In the genomic region with DNA sequence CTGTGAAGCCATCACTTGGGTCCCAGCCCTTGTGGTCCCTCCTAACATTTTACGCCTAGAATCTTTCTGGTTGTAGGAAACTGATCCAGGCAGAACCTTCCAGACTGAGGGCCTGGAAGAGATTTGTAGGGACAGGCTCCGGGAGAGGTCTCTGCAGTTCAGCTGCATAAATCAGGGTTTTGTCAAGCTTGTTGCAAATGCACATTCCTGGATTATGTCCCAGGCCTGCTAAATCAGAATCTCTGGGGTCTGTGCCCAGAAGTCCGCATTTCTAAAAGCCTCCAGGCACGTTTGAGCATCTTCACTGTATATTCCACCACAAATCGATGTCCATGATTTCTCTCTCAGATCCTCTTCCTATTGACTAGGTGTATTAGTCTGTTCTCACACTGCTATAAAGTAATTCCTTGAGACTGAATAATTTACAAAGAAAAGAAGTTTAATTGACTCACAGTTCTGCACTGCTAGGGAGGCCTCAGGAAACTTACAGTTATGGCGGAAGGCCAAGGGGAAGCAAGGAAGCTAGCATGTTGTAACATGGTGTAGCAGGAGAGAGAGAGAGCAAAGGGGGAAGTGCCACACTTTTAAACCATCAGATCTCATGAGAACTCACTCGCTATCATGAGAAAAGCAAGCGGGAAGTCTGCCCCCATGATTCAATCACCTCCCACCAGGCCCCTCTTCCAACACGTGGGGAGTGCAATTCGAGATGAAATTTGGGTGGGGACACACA, we compare ENCODE assay signal across 12 cellular contexts. TPM values are rescaled to one million over a fixed set of nuclear protein-coding genes. Genes with fewer than 3 reads are reported as not detected.
DNase-seq lines count a peak whose midpoint lies in the region; ATAC-seq, FAIRE-seq and TF ChIP-seq lines count a peak whose summit lies in the region.
"Had no signal": no experiment of that assay in that cellular context is flagged by ENCODE, and none has a peak within 500 bp of the region (broad histone marks: within the 10 kb centered on the region; RNA-seq: fewer than 3 reads in every experiment).

No MANE protein-coding gene starts in this region.

- TF ChIP-seq POLR2A in uterus (IDR thresholded peaks at IDR 0.05) (no peak), H54 (IDR thresholded peaks at IDR 0.05; ENCODE audit: low read depth, low read length) (no peak)

- H3K36me3 ChIP-seq in keratinocyte (ENCODE audit: control insufficient read depth in 2 of 2, extremely low read depth in 1 of 2, insufficient read depth in 2 of 2, low read length in 2 of 2) (no peaks in the 10 kb centered on the region), uterus (no peaks in the 10 kb centered on the region)
- H3K36me3 ChIP-seq: Peyer's patch had no signal

- intact Hi-C loops in left ventricle myocardium superior (cut with micrococcal nuclease) (no loop called here), Right ventricle myocardium inferior (cut with DNase I) (no loop called here), uterus (cut with DNase I; ENCODE audit: low total_unique reads) (no loop called here), dorsolateral prefrontal cortex (cut with DNase I) (no loop called here)

- H3K4me1 ChIP-seq in keratinocyte (ENCODE audit: control insufficient read depth, extremely low read depth, insufficient read depth, low read length) (peaks cover 14% of the 10 kb centered on the region), uterus (peaks cover 0 to 5% of the 10 kb centered on the region in 2 donors)

- H3K27me3 ChIP-seq in keratinocyte (ENCODE audit: control insufficient read depth, extremely low read depth, insufficient read depth, low read length): no peaks in the 10 kb centered on the region
- no peaks in the 10 kb centered on the region for H3K27me3 ChIP-seq in uterus
- peaks cover 0 to 29% (median 0%) of the 10 kb centered on the region in 45 donors for H3K27me3 ChIP-seq in dorsolateral prefrontal cortex
- H3K27me3 ChIP-seq: Peyer's patch had no signal

- DNase-seq in left ventricle myocardium superior: no peak
- no peak for DNase-seq in Right ventricle myocardium inferior (ENCODE audit: missing footprints)
- peak; percentile 82 for DNase-seq in amniotic epithelial cell (ENCODE audit: low read depth)
- DNase-seq in keratinocyte (ENCODE audit: low read depth, low spot score): peak; percentile 41
- DNase-seq in uterus: peak; percentile 25 to 32
- DNase-seq in dorsolateral prefrontal cortex: no peak
- DNase-seq in H54 (ENCODE audit: insufficient read length, low spot score): no peak
- DNase-seq: activated naive CD4-positive, alpha-beta T cell treated with anti-CD3 and anti-CD28 coated beads, Interleukin-2, amount 10 ng/mL, durations not matched to agents 7 days and 5 days; foreskin melanocyte; Peyer's patch; stimulated activated naive CD8-positive, alpha-beta T cell treated with anti-CD3 and anti-CD28 coated beads, Interleukin-15, Interleukin-2, amounts not matched to agents 100 U/mL and 50 U/mL, for 24 hours had no signal

- no peak for TF ChIP-seq CTCF in keratinocyte (optimal IDR thresholded peaks at IDR 0.05 in 1 of 3, IDR thresholded peaks at IDR 0.05 in 1 of 3, conservative IDR thresholded peaks at IDR 0.05 in 1 of 3; ENCODE audit: extremely low read depth in 1 of 3, insufficient read depth in 2 of 3, low read length in 3 of 3)
- TF ChIP-seq CTCF in uterus (IDR thresholded peaks at IDR 0.05): no peak
- no peak for TF ChIP-seq CTCF in dorsolateral prefrontal cortex (IDR thresholded peaks at IDR 0.05 in 54 of 56, conservative IDR thresholded peaks at IDR 0.05 in 2 of 56; ENCODE audit: low read depth in 1 of 56, partially characterized antibody in 56 of 56)

- peak overlapping the region; percentile 78 for H2AFZ ChIP-seq in keratinocyte (ENCODE audit: control insufficient read depth, low read length)

- no peaks in the 10 kb centered on the region for H3K9me1 ChIP-seq in keratinocyte (ENCODE audit: control insufficient read depth, extremely low read depth, insufficient read depth, low read length)

- H3K4me2 ChIP-seq in keratinocyte (ENCODE audit: control insufficient read depth, extremely low read depth, insufficient read depth, low read depth, low read length): peak overlapping the region; percentile 49

- dilution Hi-C loops in keratinocyte (cut with MboI; ENCODE audit: extremely low pct_ligation_motif_present, low sequenced_read_pairs): no loop called here

- FAIRE-seq in keratinocyte (lab: Jason Lieb, UNC) (peak; percentile 84), H54 (lab: Jason Lieb, UNC) (no peak)

- no peak overlapping the region for H3K9ac ChIP-seq in keratinocyte (ENCODE audit: control insufficient read depth, extremely low read depth, insufficient read depth, low read length)

- peak; percentile 42 for ATAC-seq in left ventricle myocardium superior
- ATAC-seq in Right ventricle myocardium inferior: no peak
- no peak for ATAC-seq in HG02571 (IDR thresholded peaks at IDR 0.05; ENCODE audit: unreplicated experiment)
- ATAC-seq: stimulated activated naive CD8-positive, alpha-beta T cell treated with anti-CD3 and anti-CD28 coated beads, Interleukin-15, Interleukin-2, amounts not matched to agents 100 U/mL and 50 U/mL, for 24 hours had no signal

- no peaks in the 10 kb centered on the region for H3K79me2 ChIP-seq in keratinocyte (ENCODE audit: control insufficient read depth, insufficient read depth, low read length)

- no peaks in the 10 kb centered on the region for H3K9me3 ChIP-seq in keratinocyte (ENCODE audit: control insufficient read depth, low read depth, low read length)
- no peaks in the 10 kb centered on the region for H3K9me3 ChIP-seq in uterus
- H3K9me3 ChIP-seq: Peyer's patch had no signal

- H3K4me3 ChIP-seq in keratinocyte (ENCODE audit: control insufficient read depth in 2 of 3, extremely low read depth in 1 of 3, insufficient read depth in 2 of 3, low read depth in 1 of 3, low read length in 3 of 3) (peak overlapping the region in 1 of 3 experiments; percentile 11), uterus (no peak overlapping the region), dorsolateral prefrontal cortex (no peak overlapping the region)
- H3K4me3 ChIP-seq: Peyer's patch had no signal

- peak overlapping the region; percentile 13 for H3K27ac ChIP-seq in keratinocyte (ENCODE audit: control insufficient read depth, insufficient read depth, low read length)
- no peak overlapping the region for H3K27ac ChIP-seq in uterus
- no peak overlapping the region for H3K27ac ChIP-seq in dorsolateral prefrontal cortex

- H4K20me1 ChIP-seq in keratinocyte (ENCODE audit: control insufficient read depth, extremely low read depth, insufficient read depth, low read length): no peaks in the 10 kb centered on the region

RNA-seq across cellular contexts. Expression of gene FHAD1, which starts 1.3 kb away (rescaled TPM):
- not detected for total RNA-seq in left ventricle myocardium superior
- total RNA-seq in Right ventricle myocardium inferior: not detected
- 0.09 to 0.18 TPM (median 0.12 TPM) in 3 replicates for polyA plus RNA-seq in keratinocyte
- polyA plus RNA-seq in keratinocyte (2011; ENCODE audit: low read depth): not detected
- 0.09 and 0.10 TPM in 2 replicates for polyA plus RNA-seq in keratinocyte (2011; cell fraction: cytosol; rRNA removed)
- 0.11 and 0.16 TPM in 2 replicates for polyA plus RNA-seq in keratinocyte (2011; cell fraction: nucleus; rRNA removed)
- 0.14 TPM in 1 of 2 replicates, not detected in the other for polyA plus RNA-seq in keratinocyte (2012; ENCODE audit: low replicate concordance)
- polyA minus RNA-seq in keratinocyte: 0.10 TPM in 1 of 3 replicates, not detected in the others
- not detected for polyA minus RNA-seq in keratinocyte (2011; cell fraction: cytosol; rRNA and poly(A)+ RNA removed)
- not detected in 2 replicates for polyA minus RNA-seq in keratinocyte (2011; cell fraction: nucleus; rRNA and poly(A)+ RNA removed)
- 1 to 10 TPM in 2 of 4 donors, not detected in 2; 1.1 to 4.1 TPM for total RNA-seq in uterus
- total RNA-seq in dorsolateral prefrontal cortex: 1 to 10 TPM; 1.0 to 9.2 (median 3.4) TPM

Comparison
In these comparisons a context has a peak if more than half of its experiments do, and no peak if none do; other contexts are left out.
1. DNase-seq: peak in amniotic epithelial cell (single experiment), keratinocyte (single experiment) and uterus (2 of 2); none in left ventricle myocardium superior (single experiment), Right ventricle myocardium inferior (single experiment), dorsolateral prefrontal cortex (0 of 10) and H54 (single experiment).